ENCODE assay signal across 18 cellular contexts in the genomic region with DNA sequence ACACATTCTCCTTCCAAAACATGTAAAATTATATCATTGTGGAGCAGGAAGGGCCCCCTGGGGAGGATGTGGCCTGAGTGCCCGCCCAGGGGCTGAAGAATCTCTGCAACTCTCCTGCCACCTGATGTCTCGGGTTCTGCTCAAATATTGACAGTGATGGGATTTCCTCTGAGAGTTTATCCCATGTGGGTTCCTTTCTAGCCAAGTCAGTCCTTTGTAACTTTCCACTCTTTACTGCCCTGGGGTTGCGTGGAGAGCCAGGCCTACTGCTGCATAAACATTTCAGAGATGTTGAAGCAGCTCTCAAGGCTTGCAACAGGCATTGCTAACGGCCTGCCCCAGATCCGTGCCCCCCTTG. TPM values are rescaled to one million over a fixed set of nuclear protein-coding genes. Genes with fewer than 3 reads are reported as not detected.
DNase-seq lines count a peak whose midpoint lies in the region; TF ChIP-seq lines count a peak whose summit lies in the region.
"Had no signal": no experiment of that assay in that cellular context is flagged by ENCODE, and none has a peak within 500 bp of the region (broad histone marks: within the 10 kb centered on the region; RNA-seq: fewer than 3 reads in every experiment).

No MANE protein-coding gene starts in this region.

- WGBS in liver, result 49% methylated on average over 5 of the region's 5 CpGs

- TF ChIP-seq CTCF in coronary artery (IDR thresholded peaks at IDR 0.05) (no peak), liver (IDR thresholded peaks at IDR 0.05; ENCODE audit: low read depth, low read length, missing input control) (no peak)

- no peak overlapping the region for H3K9ac ChIP-seq in liver (ENCODE audit: low read depth in 1 of 2, low read length in 2 of 2)
- no peak overlapping the region for H3K9ac ChIP-seq in stomach smooth muscle (ENCODE audit: low read length in 2 of 2)

- no peaks in the 10 kb centered on the region for H3K27me3 ChIP-seq in liver (ENCODE audit: control insufficient read depth in 4 of 4, insufficient read depth in 4 of 4, low read length in 3 of 4)
- H3K27me3 ChIP-seq in stomach smooth muscle (ENCODE audit: control insufficient read depth in 1 of 2, insufficient read depth in 2 of 2, low read length in 2 of 2), result no peaks in the 10 kb centered on the region
- H3K27me3 ChIP-seq: ovary had no signal

- H3K27ac ChIP-seq in coronary artery (peak overlapping the region; percentile 80 to 86), liver (ENCODE audit: low read depth in 1 of 2, low read length in 2 of 2) (peak overlapping the region; percentile 56 to 85), stomach smooth muscle (ENCODE audit: low read length) (peak overlapping the region; percentile 74)
- H3K27ac ChIP-seq: ovary had no signal

- H3K36me3 ChIP-seq in liver (ENCODE audit: control insufficient read depth in 4 of 4, insufficient read depth in 3 of 4, low read depth in 1 of 4, low read length in 3 of 4), result no peaks in the 10 kb centered on the region
- H3K36me3 ChIP-seq in stomach smooth muscle (ENCODE audit: control insufficient read depth in 2 of 2, insufficient read depth in 2 of 2, low read length in 2 of 2), result no peaks in the 10 kb centered on the region
- H3K36me3 ChIP-seq: ovary had no signal

- H3K9me3 ChIP-seq in liver (ENCODE audit: control insufficient read depth in 4 of 4, low read length in 3 of 4) (no peaks in the 10 kb centered on the region), stomach smooth muscle (ENCODE audit: control insufficient read depth in 2 of 2, low read length in 2 of 2) (no peaks in the 10 kb centered on the region)
- H3K9me3 ChIP-seq: ovary had no signal

- TF ChIP-seq RAD21 in liver (IDR thresholded peaks at IDR 0.05), result no peak

- peaks cover 12 to 37% (median 23%) of the 10 kb centered on the region in 4 donors for H3K4me1 ChIP-seq in liver (ENCODE audit: control insufficient read depth in 4 of 4, insufficient read depth in 4 of 4, low read length in 3 of 4)
- H3K4me1 ChIP-seq in stomach smooth muscle (ENCODE audit: control insufficient read depth, insufficient read depth, low read length), result peaks cover 56% of the 10 kb centered on the region

- H3K4me3 ChIP-seq in coronary artery (peak overlapping the region; percentile 12), liver (ENCODE audit: low read depth in 1 of 3, low read length in 3 of 3) (no peak overlapping the region), stomach smooth muscle (ENCODE audit: low read length in 2 of 2) (peak overlapping the region in 1 of 2 donors; percentile 35)
- H3K4me3 ChIP-seq: ovary had no signal

- DNase-seq in HuH-7.5 (ENCODE audit: low spot score) (peak; percentile 58), coronary artery (ENCODE audit: low spot score) (no peak), cerebellar nuclear complex (lab: John Stamatoyannopoulos, UW) (no peak), NCI-H446 treated with DMSO at 0.1 percent for 48 hours (lab: John Stamatoyannopoulos, UW) (no peak), NCI-H1092 (lab: John Stamatoyannopoulos, UW) (no peak), NCI-H748 (lab: John Stamatoyannopoulos, UW; ENCODE audit: unreplicated experiment) (no peak)
- DNase-seq: activated CD4-positive, CD25-positive, alpha-beta regulatory T cell; activated CD8-positive, alpha-beta memory T cell treated with anti-CD3 and anti-CD28 coated beads, Interleukin-2, amount 50 U/mL, for 48 hours; CD4-positive, alpha-beta memory T cell; effector memory CD4-positive, alpha-beta T cell; GDM1; stimulated activated CD4-positive, alpha-beta T cell treated with anti-CD3 and anti-CD28 coated beads, Interleukin-2, amount 100 ng/mL, for 48 hours; stimulated activated naive CD4-positive, alpha-beta T cell treated with Interleukin-2 at 50 U/mL for 16 hours had no signal

TF ChIP-seq in liver, 16 proteins besides CTCF, POLR2A, EP300 and RAD21:
- TF ChIP-seq FOXA1 (IDR thresholded peaks at IDR 0.05) (no peak), TAF1 (conservative IDR thresholded peaks at IDR 0.05) (no peak), NR2F2 (IDR thresholded peaks at IDR 0.05) (no peak), HNF4A (conservative IDR thresholded peaks at IDR 0.05) (no peak)

RNA-seq across cellular contexts. Expression of a gene that starts 4.0 kb away (rescaled TPM):
- 10 to 100 TPM; 17.8 to 96.5 TPM for total RNA-seq in liver
- polyA plus RNA-seq in liver, result 10 to 100 TPM; 69.6 to 80.2 TPM
- total RNA-seq: CD4-positive, alpha-beta memory T cell had no signal
- polyA plus RNA-seq: CD4-positive, alpha-beta memory T cell; IgD-negative memory B cell had no signal

RNA-seq across cellular contexts. Expression of a gene that starts 28.1 kb away (rescaled TPM):
- not detected for total RNA-seq in liver
- not detected for polyA plus RNA-seq in liver
- total RNA-seq: CD4-positive, alpha-beta memory T cell; lower leg skin; ovary had no signal
- polyA plus RNA-seq: CD4-positive, alpha-beta memory T cell; IgD-negative memory B cell; ovary had no signal

RNA-seq across cellular contexts. Expression of a gene that starts 32.9 kb away (rescaled TPM):
- total RNA-seq in liver, result 10 to 100 TPM; 13.3 to 56.1 TPM
- 10 to 100 TPM; 26.6 to 51.6 TPM for polyA plus RNA-seq in liver
